Comparison of ENCODE assay signal across 12 cellular contexts in genomic region chr16:85524365-85524629, GRCh38.
DNase-seq lines count a peak whose midpoint lies in the region; TF ChIP-seq lines count a peak whose summit lies in the region.
"Had no signal": no experiment of that assay in that cellular context is flagged by ENCODE, and none has a peak within 500 bp of the region (broad histone marks: within the 10 kb centered on the region; RNA-seq: fewer than 3 reads in every experiment).

No MANE protein-coding gene starts in this region.

- intact Hi-C loops in breast epithelium (cut with DNase I; ENCODE audit: low total_unique reads): no loop called here
- intact Hi-C loops in lower leg skin (cut with DNase I; ENCODE audit: low total_unique reads): no loop called here

- H3K27me3 ChIP-seq in BLaER1 treated with 17β-estradiol and CSF1 and Interleukin-3, amounts not matched to agents 10 nM and 100 nM: no peaks in the 10 kb centered on the region
- H3K27me3 ChIP-seq in breast epithelium (no peaks in the 10 kb centered on the region), parathyroid adenoma (ENCODE audit: control insufficient read depth, insufficient read depth, low read length) (no peaks in the 10 kb centered on the region)

- WGBS in lower leg skin, 2 donors: 34 to 44% methylated on average over 4 to 8 of the region's 8 CpGs

- H4K20me1 ChIP-seq in BLaER1 treated with 17β-estradiol and CSF1 and Interleukin-3, amounts not matched to agents 10 nM and 100 nM: no peaks in the 10 kb centered on the region

- no peaks in the 10 kb centered on the region for H3K9me3 ChIP-seq in BLaER1 treated with 17β-estradiol and CSF1 and Interleukin-3, amounts not matched to agents 10 nM and 100 nM (replicated peaks in 1 of 11)
- no peaks in the 10 kb centered on the region for H3K9me3 ChIP-seq in breast epithelium
- no peaks in the 10 kb centered on the region for H3K9me3 ChIP-seq in parathyroid adenoma (ENCODE audit: control insufficient read depth, low read length)

- TF ChIP-seq POLR2A in breast epithelium (IDR thresholded peaks at IDR 0.05) (no peak), lower leg skin (IDR thresholded peaks at IDR 0.05) (no peak)

- no peak for TF ChIP-seq CTCF in breast epithelium (IDR thresholded peaks at IDR 0.05)
- no peak for TF ChIP-seq CTCF in parathyroid adenoma (IDR thresholded peaks at IDR 0.05)
- no peak for TF ChIP-seq CTCF in lower leg skin (IDR thresholded peaks at IDR 0.05)

- peak overlapping the region; percentile 78 to 97 (median 94) for H3K4me2 ChIP-seq in BLaER1 treated with 17β-estradiol and CSF1 and Interleukin-3, amounts not matched to agents 10 nM and 100 nM
- H3K4me2 ChIP-seq in parathyroid adenoma (ENCODE audit: low read length): peak overlapping the region; percentile 49

- peak overlapping the region; percentile 34 to 89 (median 85); a peak in 21 of 22 replicates for H3K9ac ChIP-seq in BLaER1 treated with 17β-estradiol and CSF1 and Interleukin-3, amounts not matched to agents 10 nM and 100 nM
- H3K9ac ChIP-seq in parathyroid adenoma: no peak overlapping the region

- no peak overlapping the region for H2AFZ ChIP-seq in parathyroid adenoma

- peaks cover 53% of the 10 kb centered on the region for H3K79me2 ChIP-seq in parathyroid adenoma

- H3K36me3 ChIP-seq in BLaER1 treated with 17β-estradiol and CSF1 and Interleukin-3, amounts not matched to agents 10 nM and 100 nM: no peaks in the 10 kb centered on the region; a peak in 1 of 22 replicates
- H3K36me3 ChIP-seq in breast epithelium (no peaks in the 10 kb centered on the region), parathyroid adenoma (ENCODE audit: control insufficient read depth, insufficient read depth, low read length) (no peaks in the 10 kb centered on the region)

- DNase-seq in M059J (ENCODE audit: low read depth) (peak; percentile 36), breast epithelium (ENCODE audit: low spot score in 2 of 2) (no peak), DMS153 treated with DMSO at 0.1 percent for 48 hours (lab: John Stamatoyannopoulos, UW; ENCODE audit: unreplicated experiment) (no peak), DMS153 (lab: John Stamatoyannopoulos, UW) (no peak), iPS-NIHi11 (ENCODE audit: low spot score) (no peak), lower leg skin (ENCODE audit: low spot score in 2 of 2) (no peak)
- DNase-seq: activated CD8-positive, alpha-beta memory T cell treated with anti-CD3 and anti-CD28 coated beads, Interleukin-2, amount 50 U/mL, for 48 hours; activated naive CD4-positive, alpha-beta T cell treated with anti-CD3 and anti-CD28 coated beads, Interleukin-2, amount 50 U/mL, for 16 hours; effector CD4-positive, alpha-beta T cell; naive thymus-derived CD4-positive, alpha-beta T cell had no signal

- H3K4me1 ChIP-seq in BLaER1 treated with 17β-estradiol and CSF1 and Interleukin-3, amounts not matched to agents 10 nM and 100 nM: peaks cover 38 to 86% (median 81%) of the 10 kb centered on the region in 10 experiments
- H3K4me1 ChIP-seq in breast epithelium (peaks cover 21 to 36% of the 10 kb centered on the region in 2 donors), parathyroid adenoma (peaks cover 77% of the 10 kb centered on the region)

- H3K4me3 ChIP-seq in BLaER1 treated with 17β-estradiol and CSF1 and Interleukin-3, amounts not matched to agents 10 nM and 100 nM: peak overlapping the region in 6 of 10 experiments; percentile 6 to 60 (median 34); a peak in 7 of 20 replicates
- peak overlapping the region in 1 of 3 donors; percentile 34 for H3K4me3 ChIP-seq in breast epithelium
- no peak overlapping the region for H3K4me3 ChIP-seq in parathyroid adenoma (ENCODE audit: low read depth, low read length)
- H3K4me3 ChIP-seq in lower leg skin (ENCODE audit: low read depth, poor library complexity, severe bottlenecking): no peak overlapping the region

- H3K27ac ChIP-seq in BLaER1 treated with 17β-estradiol and CSF1 and Interleukin-3, amounts not matched to agents 10 nM and 100 nM: peak overlapping the region; percentile 42 to 99 (median 97); a peak in 21 of 22 replicates
- H3K27ac ChIP-seq in breast epithelium (peak overlapping the region; percentile 48 to 87), parathyroid adenoma (peak overlapping the region; percentile 77)

Comparison
In these comparisons a context has a peak if more than half of its experiments do, and no peak if none do; other contexts are left out.
1. H3K4me3 ChIP-seq: peak in BLaER1 treated with 17β-estradiol and CSF1 and Interleukin-3, amounts not matched to agents 10 nM and 100 nM (6 of 10); none in parathyroid adenoma (single experiment) and lower leg skin (single experiment).
2. Peak in every context shown above with its lines, with median percentiles within 50 percentile points of each other: H3K27ac ChIP-seq.